Comparison of ENCODE assay signal across 8 cellular contexts in the genomic region with DNA sequence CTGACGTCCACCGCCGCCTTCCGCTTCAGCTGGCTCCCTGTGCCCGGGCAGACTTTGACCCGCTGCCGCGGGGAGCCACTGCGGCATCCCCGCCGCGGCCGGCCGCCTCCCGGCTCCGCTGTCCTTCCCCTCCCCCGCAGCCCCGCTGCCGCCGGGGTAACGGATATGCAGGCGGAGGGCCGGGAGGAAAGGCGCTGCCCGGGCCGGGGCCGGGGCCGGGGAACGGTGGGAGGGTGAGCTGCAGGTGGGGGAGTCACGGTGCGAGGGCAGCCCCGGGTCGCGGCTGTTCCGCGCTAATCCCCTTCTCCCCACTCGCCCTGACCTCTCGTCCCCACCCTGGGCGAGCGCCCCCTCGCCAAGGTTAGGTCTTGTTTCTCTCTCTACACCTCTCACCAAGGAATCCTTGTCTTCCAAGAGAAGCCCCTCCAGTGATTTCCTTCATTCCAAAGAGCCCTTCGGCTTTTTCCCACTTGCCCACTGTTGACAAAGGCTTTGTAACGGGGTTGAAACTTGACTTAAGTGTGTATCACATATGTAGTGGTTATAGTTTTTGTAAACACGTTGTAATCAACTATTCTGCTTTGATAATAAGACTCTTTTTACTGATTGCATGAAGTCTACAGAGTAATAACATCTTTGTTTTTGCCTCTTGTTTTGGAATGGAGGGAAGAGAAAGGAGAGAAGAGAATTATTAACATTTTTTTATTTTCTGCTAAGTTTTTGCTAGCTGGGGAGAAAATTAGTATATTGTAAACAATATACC. TPM values are rescaled to one million over a fixed set of nuclear protein-coding genes. Genes with fewer than 3 reads are reported as not detected.
A peak's percentile ranks its signal among the peaks of the same experiment; 100 is the strongest.
DNase-seq lines count a peak whose midpoint lies in the region; ATAC-seq and TF ChIP-seq lines count a peak whose summit lies in the region.

No MANE protein-coding gene starts in this region.

- H3K27ac ChIP-seq in left ventricle myocardium inferior (replicated peaks), result peak overlapping the region; percentile 96

- CTCF ChIA-PET in Calu3 (lab: Charles Lee), result interaction anchor here (0.5 to 1.7 kb wide), 5 partner anchors 20 to 390 kb away, joined by 3 to 5 read pairs (median 3); no protein-coding TSS in a partner anchor

- H3K4me1 ChIP-seq in left ventricle myocardium inferior, result peaks cover 73% of the 10 kb centered on the region

- H3K27me3 ChIP-seq in left ventricle myocardium inferior (ENCODE audit: low read depth), result no peaks in the 10 kb centered on the region

- no peaks in the 10 kb centered on the region for H3K36me3 Mint-ChIP-seq in Calu3 (ENCODE audit: insufficient read depth, unreplicated experiment)

- intact Hi-C loops in Calu3 (cut with micrococcal nuclease; ENCODE audit: unreplicated experiment) (loop anchor here (2.0 to 5.0 kb wide), 2 partner anchors 100 to 230 kb away; no protein-coding TSS in a partner anchor), left ventricle myocardium inferior (cut with micrococcal nuclease) (loop anchor here (10.0 kb wide), 1 partner anchor 222 kb away; no protein-coding TSS in a partner anchor)

- no peaks in the 10 kb centered on the region for H3K36me3 ChIP-seq in left ventricle myocardium inferior

- no peak for TF ChIP-seq CTCF in Calu3 (IDR thresholded peaks at IDR 0.05; ENCODE audit: unreplicated experiment)
- no peak for TF ChIP-seq CTCF in left ventricle myocardium inferior (IDR thresholded peaks at IDR 0.05; ENCODE audit: borderline replicate concordance)

- no TSS peak for BruUV-seq in Calu3 (replicated peaks; lab: Mats Ljungman, UMichigan)

- peaks cover 5% of the 10 kb centered on the region for H3K27me3 Mint-ChIP-seq in Calu3 (ENCODE audit: unreplicated experiment)

- H3K27ac Mint-ChIP-seq in Calu3 (ENCODE audit: unreplicated experiment), result no peak overlapping the region

- ATAC-seq in GM19452 (IDR thresholded peaks at IDR 0.05; ENCODE audit: unreplicated experiment) (peak; percentile 29), HG03521 (IDR thresholded peaks at IDR 0.05; ENCODE audit: unreplicated experiment) (peak; percentile 32)

- no peaks in the 10 kb centered on the region for H3K9me3 ChIP-seq in left ventricle myocardium inferior (replicated peaks)

- DNase-seq in Calu3, result peak; percentile 77
- peak; percentile 34 to 52 for DNase-seq in SHP77 (lab: John Stamatoyannopoulos, UW)
- DNase-seq in activated naive CD8-positive, alpha-beta T cell treated with anti-CD3 and anti-CD28 coated beads, Interleukin-2, amount 50 U/mL, for 16 hours (ENCODE audit: low read depth, low spot score), result peak; percentile 10
- peak; percentile 62 for DNase-seq in left ventricle myocardium inferior
- peak; percentile 53 for DNase-seq in putamen (ENCODE audit: low spot score)
- no peak for DNase-seq in NCI-H446 treated with DMSO at 0.1 percent for 48 hours (lab: John Stamatoyannopoulos, UW)

- H3K9me3 Mint-ChIP-seq in Calu3 (ENCODE audit: low read depth, unreplicated experiment), result no peaks in the 10 kb centered on the region

- no peak overlapping the region for H3K4me3 Mint-ChIP-seq in Calu3 (ENCODE audit: low read depth, unreplicated experiment)

- H3K4me1 Mint-ChIP-seq in Calu3 (ENCODE audit: low read depth, unreplicated experiment), result peaks cover 14% of the 10 kb centered on the region

- peak overlapping the region; percentile 80 for H3K4me3 ChIP-seq in left ventricle myocardium inferior

RNA-seq across cellular contexts. Expression of a gene that starts 0.7 kb away (rescaled TPM):
- total RNA-seq in Calu3 (2022) (33.7 and 44.5 TPM in 2 replicates), left ventricle myocardium inferior (60.4 TPM)
